Comparison of ENCODE assay signal across 1 cellular context in the genomic region with DNA sequence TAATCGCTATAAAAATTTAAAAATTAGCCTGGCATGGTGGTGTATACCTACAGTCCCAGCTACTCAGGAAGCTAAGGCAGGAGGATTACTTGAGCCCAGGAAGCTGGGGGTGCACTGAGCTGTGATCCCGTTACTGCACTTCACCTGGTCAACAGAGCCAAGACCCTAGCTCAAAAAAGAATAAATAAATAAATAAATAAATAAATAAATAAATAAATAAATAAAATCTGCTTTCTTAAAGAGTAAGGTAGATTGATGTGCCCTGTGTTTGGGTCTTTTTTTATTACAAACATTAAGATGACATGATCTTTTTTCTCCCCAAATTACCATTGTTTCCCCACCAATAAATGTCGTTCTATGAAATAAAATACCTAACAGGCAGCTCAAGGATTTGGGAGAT.
TF ChIP-seq lines count a peak whose summit lies in the region.

No MANE protein-coding gene starts in this region.

TF ChIP-seq in HEK293, 187 proteins besides CTCF, POLR2A, EP300 and RAD21 (continued from another document):
- TF ChIP-seq, protein P1, sequence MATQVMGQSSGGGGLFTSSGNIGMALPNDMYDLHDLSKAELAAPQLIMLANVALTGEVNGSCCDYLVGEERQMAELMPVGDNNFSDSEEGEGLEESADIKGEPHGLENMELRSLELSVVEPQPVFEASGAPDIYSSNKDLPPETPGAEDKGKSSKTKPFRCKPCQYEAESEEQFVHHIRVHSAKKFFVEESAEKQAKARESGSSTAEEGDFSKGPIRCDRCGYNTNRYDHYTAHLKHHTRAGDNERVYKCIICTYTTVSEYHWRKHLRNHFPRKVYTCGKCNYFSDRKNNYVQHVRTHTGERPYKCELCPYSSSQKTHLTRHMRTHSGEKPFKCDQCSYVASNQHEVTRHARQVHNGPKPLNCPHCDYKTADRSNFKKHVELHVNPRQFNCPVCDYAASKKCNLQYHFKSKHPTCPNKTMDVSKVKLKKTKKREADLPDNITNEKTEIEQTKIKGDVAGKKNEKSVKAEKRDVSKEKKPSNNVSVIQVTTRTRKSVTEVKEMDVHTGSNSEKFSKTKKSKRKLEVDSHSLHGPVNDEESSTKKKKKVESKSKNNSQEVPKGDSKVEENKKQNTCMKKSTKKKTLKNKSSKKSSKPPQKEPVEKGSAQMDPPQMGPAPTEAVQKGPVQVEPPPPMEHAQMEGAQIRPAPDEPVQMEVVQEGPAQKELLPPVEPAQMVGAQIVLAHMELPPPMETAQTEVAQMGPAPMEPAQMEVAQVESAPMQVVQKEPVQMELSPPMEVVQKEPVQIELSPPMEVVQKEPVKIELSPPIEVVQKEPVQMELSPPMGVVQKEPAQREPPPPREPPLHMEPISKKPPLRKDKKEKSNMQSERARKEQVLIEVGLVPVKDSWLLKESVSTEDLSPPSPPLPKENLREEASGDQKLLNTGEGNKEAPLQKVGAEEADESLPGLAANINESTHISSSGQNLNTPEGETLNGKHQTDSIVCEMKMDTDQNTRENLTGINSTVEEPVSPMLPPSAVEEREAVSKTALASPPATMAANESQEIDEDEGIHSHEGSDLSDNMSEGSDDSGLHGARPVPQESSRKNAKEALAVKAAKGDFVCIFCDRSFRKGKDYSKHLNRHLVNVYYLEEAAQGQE (tag by site-specific recombination; IDR thresholded peaks at IDR 0.05): peak; percentile 32; the same call in 1 of the 2 replicates
- TF ChIP-seq, protein P2, sequence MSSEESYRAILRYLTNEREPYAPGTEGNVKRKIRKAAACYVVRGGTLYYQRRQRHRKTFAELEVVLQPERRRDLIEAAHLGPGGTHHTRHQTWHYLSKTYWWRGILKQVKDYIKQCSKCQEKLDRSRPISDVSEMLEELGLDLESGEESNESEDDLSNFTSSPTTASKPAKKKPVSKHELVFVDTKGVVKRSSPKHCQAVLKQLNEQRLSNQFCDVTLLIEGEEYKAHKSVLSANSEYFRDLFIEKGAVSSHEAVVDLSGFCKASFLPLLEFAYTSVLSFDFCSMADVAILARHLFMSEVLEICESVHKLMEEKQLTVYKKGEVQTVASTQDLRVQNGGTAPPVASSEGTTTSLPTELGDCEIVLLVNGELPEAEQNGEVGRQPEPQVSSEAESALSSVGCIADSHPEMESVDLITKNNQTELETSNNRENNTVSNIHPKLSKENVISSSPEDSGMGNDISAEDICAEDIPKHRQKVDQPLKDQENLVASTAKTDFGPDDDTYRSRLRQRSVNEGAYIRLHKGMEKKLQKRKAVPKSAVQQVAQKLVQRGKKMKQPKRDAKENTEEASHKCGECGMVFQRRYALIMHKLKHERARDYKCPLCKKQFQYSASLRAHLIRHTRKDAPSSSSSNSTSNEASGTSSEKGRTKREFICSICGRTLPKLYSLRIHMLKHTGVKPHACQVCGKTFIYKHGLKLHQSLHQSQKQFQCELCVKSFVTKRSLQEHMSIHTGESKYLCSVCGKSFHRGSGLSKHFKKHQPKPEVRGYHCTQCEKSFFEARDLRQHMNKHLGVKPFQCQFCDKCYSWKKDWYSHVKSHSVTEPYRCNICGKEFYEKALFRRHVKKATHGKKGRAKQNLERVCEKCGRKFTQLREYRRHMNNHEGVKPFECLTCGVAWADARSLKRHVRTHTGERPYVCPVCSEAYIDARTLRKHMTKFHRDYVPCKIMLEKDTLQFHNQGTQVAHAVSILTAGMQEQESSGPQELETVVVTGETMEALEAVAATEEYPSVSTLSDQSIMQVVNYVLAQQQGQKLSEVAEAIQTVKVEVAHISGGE (tag by site-specific recombination; conservative IDR thresholded peaks at IDR 0.05; ENCODE audit: low read depth): peak; percentile 70
- TF ChIP-seq ZBTB17 (tag by site-specific recombination; IDR thresholded peaks at IDR 0.05) (no peak), ZNF654 (tag by site-specific recombination; IDR thresholded peaks at IDR 0.05; ENCODE audit: low read depth) (peak; percentile 33; the same call in 1 of the 2 replicates), ZNF629 (tag by site-specific recombination; IDR thresholded peaks at IDR 0.05) (no peak), ZNF830 (tag by site-specific recombination; IDR thresholded peaks at IDR 0.05; ENCODE audit: low read depth) (no peak), ZNF701 (tag by site-specific recombination; IDR thresholded peaks at IDR 0.05) (no peak), ZNF10 (tag by site-specific recombination; IDR thresholded peaks at IDR 0.05) (no peak), ZNF394 (tag by site-specific recombination; IDR thresholded peaks at IDR 0.05; ENCODE audit: borderline replicate concordance) (peak; percentile 85), ZEB2 (tag by site-specific recombination; IDR thresholded peaks at IDR 0.05) (no peak), ZNF48 (tag by site-specific recombination; IDR thresholded peaks at IDR 0.05) (no peak), ZNF426 (tag by site-specific recombination; IDR thresholded peaks at IDR 0.05) (peak; percentile 78), ZNF175 (tag by site-specific recombination; IDR thresholded peaks at IDR 0.05) (no peak), ZNF623 (tag by site-specific recombination; IDR thresholded peaks at IDR 0.05) (peak; percentile 48; the same call in 1 of the 2 replicates), ZXDB (tag by site-specific recombination; IDR thresholded peaks at IDR 0.05) (peak; percentile 29; the same call in 1 of the 2 replicates), ZNF549 (tag by site-specific recombination; IDR thresholded peaks at IDR 0.05) (no peak)
- TF ChIP-seq, protein P3, sequence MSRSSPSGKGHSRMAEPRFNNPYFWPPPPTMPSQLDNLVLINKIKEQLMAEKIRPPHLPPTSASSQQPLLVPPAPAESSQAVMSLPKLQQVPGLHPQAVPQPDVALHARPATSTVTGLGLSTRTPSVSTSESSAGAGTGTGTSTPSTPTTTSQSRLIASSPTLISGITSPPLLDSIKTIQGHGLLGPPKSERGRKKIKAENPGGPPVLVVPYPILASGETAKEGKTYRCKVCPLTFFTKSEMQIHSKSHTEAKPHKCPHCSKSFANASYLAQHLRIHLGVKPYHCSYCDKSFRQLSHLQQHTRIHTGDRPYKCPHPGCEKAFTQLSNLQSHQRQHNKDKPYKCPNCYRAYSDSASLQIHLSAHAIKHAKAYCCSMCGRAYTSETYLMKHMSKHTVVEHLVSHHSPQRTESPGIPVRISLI (tag by site-specific recombination; IDR thresholded peaks at IDR 0.05): no peak
- TF ChIP-seq, protein P4, sequence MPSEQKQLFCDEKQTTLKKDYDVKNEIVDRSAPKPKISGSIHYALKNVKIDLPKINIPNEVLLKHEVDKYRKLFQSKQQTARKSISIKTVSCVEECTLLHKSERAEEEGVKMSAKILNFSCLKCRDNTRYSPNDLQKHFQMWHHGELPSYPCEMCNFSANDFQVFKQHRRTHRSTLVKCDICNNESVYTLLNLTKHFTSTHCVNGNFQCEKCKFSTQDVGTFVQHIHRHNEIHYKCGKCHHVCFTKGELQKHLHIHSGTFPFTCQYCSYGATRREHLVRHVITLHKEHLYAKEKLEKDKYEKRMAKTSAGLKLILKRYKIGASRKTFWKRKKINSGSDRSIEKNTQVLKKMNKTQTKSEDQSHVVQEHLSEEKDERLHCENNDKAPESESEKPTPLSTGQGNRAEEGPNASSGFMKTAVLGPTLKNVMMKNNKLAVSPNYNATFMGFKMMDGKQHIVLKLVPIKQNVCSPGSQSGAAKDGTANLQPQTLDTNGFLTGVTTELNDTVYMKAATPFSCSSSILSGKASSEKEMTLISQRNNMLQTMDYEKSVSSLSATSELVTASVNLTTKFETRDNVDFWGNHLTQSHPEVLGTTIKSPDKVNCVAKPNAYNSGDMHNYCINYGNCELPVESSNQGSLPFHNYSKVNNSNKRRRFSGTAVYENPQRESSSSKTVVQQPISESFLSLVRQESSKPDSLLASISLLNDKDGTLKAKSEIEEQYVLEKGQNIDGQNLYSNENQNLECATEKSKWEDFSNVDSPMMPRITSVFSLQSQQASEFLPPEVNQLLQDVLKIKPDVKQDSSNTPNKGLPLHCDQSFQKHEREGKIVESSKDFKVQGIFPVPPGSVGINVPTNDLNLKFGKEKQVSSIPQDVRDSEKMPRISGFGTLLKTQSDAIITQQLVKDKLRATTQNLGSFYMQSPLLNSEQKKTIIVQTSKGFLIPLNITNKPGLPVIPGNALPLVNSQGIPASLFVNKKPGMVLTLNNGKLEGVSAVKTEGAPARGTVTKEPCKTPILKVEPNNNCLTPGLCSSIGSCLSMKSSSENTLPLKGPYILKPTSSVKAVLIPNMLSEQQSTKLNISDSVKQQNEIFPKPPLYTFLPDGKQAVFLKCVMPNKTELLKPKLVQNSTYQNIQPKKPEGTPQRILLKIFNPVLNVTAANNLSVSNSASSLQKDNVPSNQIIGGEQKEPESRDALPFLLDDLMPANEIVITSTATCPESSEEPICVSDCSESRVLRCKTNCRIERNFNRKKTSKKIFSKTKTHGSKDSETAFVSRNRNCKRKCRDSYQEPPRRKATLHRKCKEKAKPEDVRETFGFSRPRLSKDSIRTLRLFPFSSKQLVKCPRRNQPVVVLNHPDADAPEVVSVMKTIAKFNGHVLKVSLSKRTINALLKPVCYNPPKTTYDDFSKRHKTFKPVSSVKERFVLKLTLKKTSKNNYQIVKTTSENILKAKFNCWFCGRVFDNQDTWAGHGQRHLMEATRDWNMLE (tag by site-specific recombination; conservative IDR thresholded peaks at IDR 0.05; ENCODE audit: low read depth): peak; percentile 80
